ENCODE assay signal across 8 cellular contexts in genomic region chr5:50922134-50922941, GRCh38.
A peak's percentile ranks its signal among the peaks of the same experiment; 100 is the strongest.
DNase-seq lines count a peak whose midpoint lies in the region; ATAC-seq, FAIRE-seq and TF ChIP-seq lines count a peak whose summit lies in the region.
"Not testable (repeated sequence)": the region's sequence is repeated elsewhere in the genome, so short reads cannot be mapped to it uniquely, and the experiment has no call there.

No MANE protein-coding gene starts in this region.

- not testable (repeated sequence) for H3K27ac Mint-ChIP-seq in activated CD8-positive, alpha-beta T cell treated with anti-CD3 and anti-CD28 coated beads for 36 hours

- CTCF ChIA-PET in activated CD8-positive, alpha-beta T cell treated with anti-CD3 and anti-CD28 coated beads for 36 hours (lab: Charles Lee): interaction anchor here (0.8 to 0.9 kb wide), 2 partner anchors 16 to 22 kb away, joined by 3 to 4 read pairs; no protein-coding TSS in a partner anchor
- CTCF ChIA-PET in H1 (lab: Charles Lee; ENCODE audit: partially characterized antibody): interaction anchor here (0.6 to 2.1 kb wide), 8 partner anchors 8 to 1291 kb away, joined by 3 to 8 read pairs (median 4); no protein-coding TSS in a partner anchor

- not testable (repeated sequence) for H3K27ac ChIP-seq in H1 (ENCODE audit: low read depth, low read length); kidney (ENCODE audit: low read depth in 2 of 2, low read length in 2 of 2); smooth muscle cell (ENCODE audit: low read depth)

- H3K79me1 ChIP-seq in H1 (ENCODE audit: low read depth, low read length): not testable (repeated sequence)

- not testable (repeated sequence) for TF ChIP-seq POLR2A in NB4 (IDR thresholded peaks at IDR 0.05; ENCODE audit: extremely low read depth, insufficient read length); H1 (IDR thresholded peaks at IDR 0.05; ENCODE audit: control extremely low read depth in 1 of 2, low read depth in 2 of 2, low read length in 2 of 2)

- not testable (repeated sequence) for H3K27me3 Mint-ChIP-seq in activated CD8-positive, alpha-beta T cell treated with anti-CD3 and anti-CD28 coated beads for 36 hours

- not testable (repeated sequence) for H3K4me3 Mint-ChIP-seq in activated CD8-positive, alpha-beta T cell treated with anti-CD3 and anti-CD28 coated beads for 36 hours

- H3K9ac ChIP-seq in H1 (replicated peaks in 1 of 4; ENCODE audit: extremely low read depth in 1 of 4, low read depth in 3 of 4, low read length in 3 of 4); kidney (ENCODE audit: low read length in 2 of 2); smooth muscle cell (ENCODE audit: low read depth): not testable (repeated sequence)

- not testable (repeated sequence) for H2BK5ac ChIP-seq in H1 (ENCODE audit: low read depth, low read length)

- not testable (repeated sequence) for H3K9me3 Mint-ChIP-seq in activated CD8-positive, alpha-beta T cell treated with anti-CD3 and anti-CD28 coated beads for 36 hours

- not testable (repeated sequence) for H2BK12ac ChIP-seq in H1 (ENCODE audit: low read depth, low read length)

- not testable (repeated sequence) for H3K36me3 ChIP-seq in H1 (ENCODE audit: control insufficient read depth in 2 of 4, insufficient read depth in 4 of 4, low read length in 3 of 4); kidney (ENCODE audit: control insufficient read depth in 1 of 2, insufficient read depth in 2 of 2, low read length in 2 of 2); smooth muscle cell (ENCODE audit: low read depth)

- not testable (repeated sequence) for H2AFZ ChIP-seq in H1 (ENCODE audit: low read length)
- peak overlapping the region; percentile 58 for H2AFZ ChIP-seq in smooth muscle cell (ENCODE audit: low read depth)

- H3K23me2 ChIP-seq in H1 (ENCODE audit: low read depth, low read length): not testable (repeated sequence)

- not testable (repeated sequence) for H3K56ac ChIP-seq in H1 (replicated peaks; ENCODE audit: insufficient read length, low read depth, low read length)

- not testable (repeated sequence) for H3K18ac ChIP-seq in H1 (ENCODE audit: extremely low read depth, low read length)

- 62% methylated on average over 27 of the region's 37 CpGs; no CpG with 5 or more reads in 1 of the 2 experiments for WGBS in H1 (ENCODE audit: extremely low coverage in 1 of 2, insufficient coverage in 1 of 2, insufficient read length in 1 of 2, insufficient replicate concordance in 2 of 2, low coverage in 1 of 2, low lambda C conversion rate in 2 of 2, missing lambda C conversion rate in 1 of 2), 2 experiments
- whole genome bisulfite sequencing in smooth muscle cell (ENCODE audit: low lambda C conversion rate): 44% methylated on average over 33 of the region's 37 CpGs

- not testable (repeated sequence) for H3K23ac ChIP-seq in H1 (ENCODE audit: insufficient read length)

- H3K4me1 Mint-ChIP-seq in activated CD8-positive, alpha-beta T cell treated with anti-CD3 and anti-CD28 coated beads for 36 hours (ENCODE audit: low read depth): not testable (repeated sequence)

- TF ChIP-seq CTCF in AG10803 (conservative IDR thresholded peaks at IDR 0.05; ENCODE audit: low read length) (peak; percentile 35), NB4 (IDR thresholded peaks at IDR 0.05; ENCODE audit: low read depth, low read length) (peak; percentile 37), H1 (IDR thresholded peaks at IDR 0.05; ENCODE audit: control extremely low read depth in 1 of 3, insufficient read depth in 1 of 3, low read depth in 1 of 3, low read length in 3 of 3) (peak; percentile 54 to 64 (median 60)), kidney (IDR thresholded peaks at IDR 0.05; ENCODE audit: borderline replicate concordance, extremely low read depth, insufficient read depth) (peak; percentile 5), smooth muscle cell (IDR thresholded peaks at IDR 0.05; ENCODE audit: borderline replicate concordance, insufficient read depth, poor library complexity, severe bottlenecking) (peak; percentile 88)
- peak; percentile 63 for TF ChIP-seq CTCF in activated CD8-positive, alpha-beta T cell treated with anti-CD3 and anti-CD28 coated beads for 36 hours (IDR thresholded peaks at IDR 0.05)

- DNase-seq in AG10803 (ENCODE audit: low read depth); NB4 (ENCODE audit: low read depth); activated CD8-positive, alpha-beta T cell treated with anti-CD3 and anti-CD28 coated beads for 36 hours; kidney; smooth muscle cell (lab: John Stamatoyannopoulos, UW; ENCODE audit: unreplicated experiment): not testable (repeated sequence)
- DNase-seq in H1 (ENCODE audit: low read depth in 1 of 2, low spot score in 2 of 2): peak in 1 of 2 experiments; percentile 90

- H3F3A ChIP-seq in smooth muscle cell (ENCODE audit: low read depth): not testable (repeated sequence)

- H2BK15ac ChIP-seq in H1 (ENCODE audit: low read length): not testable (repeated sequence)

- TF ChIP-seq RAD21 in H1 (IDR thresholded peaks at IDR 0.05 in 1 of 2, conservative IDR thresholded peaks at IDR 0.05 in 1 of 2; ENCODE audit: low read depth in 2 of 2, low read length in 2 of 2): peak; percentile 11 to 49; a peak in 3 of 4 replicates

- not testable (repeated sequence) for H2BK20ac ChIP-seq in H1 (ENCODE audit: low read length)

- not testable (repeated sequence) for H3K36me3 Mint-ChIP-seq in activated CD8-positive, alpha-beta T cell treated with anti-CD3 and anti-CD28 coated beads for 36 hours (ENCODE audit: low read depth)

- FAIRE-seq in H1 (lab: Jason Lieb, UNC); kidney (lab: Jason Lieb, UNC): not testable (repeated sequence)

- not testable (repeated sequence) for H3K27me3 ChIP-seq in H1 (replicated peaks in 1 of 4; ENCODE audit: control insufficient read depth in 3 of 4, extremely low read depth in 1 of 4, insufficient read depth in 3 of 4, low read length in 3 of 4); smooth muscle cell (ENCODE audit: low read depth)

- POLR2A ChIA-PET in activated CD8-positive, alpha-beta T cell treated with anti-CD3 and anti-CD28 coated beads for 36 hours (lab: Charles Lee); H1 (lab: Charles Lee; ENCODE audit: partially characterized antibody): not testable (repeated sequence)

- H3K4me2 ChIP-seq in H1 (ENCODE audit: insufficient read depth in 1 of 2, low read depth in 2 of 2, low read length in 2 of 2): not testable (repeated sequence)
- H3K4me2 ChIP-seq in smooth muscle cell: peak overlapping the region; percentile 74

- intact Hi-C loops in activated CD8-positive, alpha-beta T cell treated with anti-CD3 and anti-CD28 coated beads for 36 hours (cut with micrococcal nuclease); kidney (cut with DNase I): not testable (repeated sequence)

- H3K79me2 ChIP-seq in H1 (ENCODE audit: control insufficient read depth in 1 of 2, insufficient read depth in 2 of 2, low read length in 2 of 2); smooth muscle cell (ENCODE audit: low read depth): not testable (repeated sequence)

- not testable (repeated sequence) for H3K4ac ChIP-seq in H1 (replicated peaks; ENCODE audit: insufficient read length, low read depth, low read length)

- not testable (repeated sequence) for H4K20me1 ChIP-seq in H1 (replicated peaks in 1 of 2; ENCODE audit: control insufficient read depth in 1 of 2, insufficient read depth in 2 of 2, low read length in 2 of 2); smooth muscle cell (ENCODE audit: low read depth)

- not testable (repeated sequence) for H3K4me3 ChIP-seq in AG10803 (ENCODE audit: low read length); NB4 (ENCODE audit: low read depth, low read length); H1 (ENCODE audit: extremely low read depth in 1 of 4, insufficient read depth in 2 of 4, low read depth in 3 of 4, low read length in 4 of 4); smooth muscle cell
- peak overlapping the region in 1 of 2 donors; percentile 29 for H3K4me3 ChIP-seq in kidney (ENCODE audit: low read length in 2 of 2)

- H2AK5ac ChIP-seq in H1 (ENCODE audit: low read depth, low read length): not testable (repeated sequence)

- H3K4me1 ChIP-seq in H1 (replicated peaks in 1 of 4; ENCODE audit: control insufficient read depth in 3 of 4, insufficient read depth in 4 of 4, low read length in 3 of 4); kidney (ENCODE audit: control insufficient read depth in 1 of 2, insufficient read depth in 1 of 2, low read depth in 1 of 2, low read length in 2 of 2); smooth muscle cell (ENCODE audit: low read depth): not testable (repeated sequence)

- ATAC-seq in GM18499 (IDR thresholded peaks at IDR 0.05; ENCODE audit: insufficient read depth, unreplicated experiment): peak; percentile 66
- peak; percentile 94 for ATAC-seq in HG02642 (IDR thresholded peaks at IDR 0.05; ENCODE audit: poor library complexity, unreplicated experiment)
- ATAC-seq in activated CD8-positive, alpha-beta T cell treated with anti-CD3 and anti-CD28 coated beads for 36 hours: peak; percentile 84

- not testable (repeated sequence) for H4K91ac ChIP-seq in H1 (replicated peaks; ENCODE audit: insufficient read length, low read length)

- H3K9me3 ChIP-seq in H1 (ENCODE audit: insufficient read depth in 2 of 2, low read depth in 1 of 2, low read length in 1 of 2); kidney (ENCODE audit: control insufficient read depth in 1 of 2, low read length in 2 of 2); smooth muscle cell (replicated peaks; ENCODE audit: low read depth): not testable (repeated sequence)

- not testable (repeated sequence) for H4K8ac ChIP-seq in H1 (ENCODE audit: extremely low read depth, insufficient read depth, low read length)

- not testable (repeated sequence) for H4K5ac ChIP-seq in H1 (ENCODE audit: insufficient read length, low read depth, low read length)

- not testable (repeated sequence) for TF ChIP-seq EP300 in H1 (IDR thresholded peaks at IDR 0.05; ENCODE audit: borderline replicate concordance in 1 of 2, low read depth in 2 of 2, low read length in 2 of 2)

- H2BK120ac ChIP-seq in H1 (replicated peaks; ENCODE audit: low read depth, low read length): not testable (repeated sequence)

- H3K14ac ChIP-seq in H1 (ENCODE audit: insufficient read length): not testable (repeated sequence)

Comparison
In these comparisons a context has a peak if more than half of its experiments do, and no peak if none do; other contexts are left out.
1. CTCF ChIP-seq: peak in every context shown above with its lines; median percentile 88 in smooth muscle cell; 63 in activated CD8-positive, alpha-beta T cell treated with anti-CD3 and anti-CD28 coated beads for 36 hours; 60 in H1; 37 in NB4; 35 in AG10803; 5 in kidney.